Comparison of ENCODE assay signal across 15 cellular contexts in genomic region chr1:60169206-60169605, GRCh38.
DNase-seq lines count a peak whose midpoint lies in the region; ATAC-seq and TF ChIP-seq lines count a peak whose summit lies in the region.
"Had no signal": no experiment of that assay in that cellular context is flagged by ENCODE, and none has a peak within 500 bp of the region (broad histone marks: within the 10 kb centered on the region; RNA-seq: fewer than 3 reads in every experiment).

No MANE protein-coding gene starts in this region.

- TF ChIP-seq CTCF in astrocyte of the cerebellum (IDR thresholded peaks at IDR 0.05; ENCODE audit: low read depth, low read length, missing control alignments) (no peak), fibroblast of the aortic adventitia (IDR thresholded peaks at IDR 0.05; ENCODE audit: insufficient read depth, low read length) (no peak)

- H3K4me3 ChIP-seq in astrocyte of the cerebellum (ENCODE audit: low read depth, low read length) (no peak overlapping the region), fibroblast of the aortic adventitia (ENCODE audit: low read depth, low read length) (no peak overlapping the region)

- ATAC-seq in GM21529 (IDR thresholded peaks at IDR 0.05; ENCODE audit: unreplicated experiment) (no peak), HG02763 (IDR thresholded peaks at IDR 0.05; ENCODE audit: unreplicated experiment) (no peak)

- DNase-seq in GM03348 (ENCODE audit: low spot score): peak; percentile 28
- peak; percentile 27 for DNase-seq in astrocyte of the cerebellum (ENCODE audit: low read depth)
- peak; percentile 56 for DNase-seq in fibroblast of the aortic adventitia (ENCODE audit: low read depth)
- no peak for DNase-seq in GOT3 (lab: John Stamatoyannopoulos, UW)
- DNase-seq in NCI-H345 (lab: John Stamatoyannopoulos, UW): no peak
- DNase-seq: Caco-2, GF-D8, IMR-90, Kasumi-1, MV-4-11, NCI-H1436, NCI-H2081, NCI-H526 had no signal

- in situ Hi-C loops in astrocyte of the cerebellum (cut with HindIII; ENCODE audit: low sequenced_read_pairs): no loop called here

Comparison
In these comparisons a context has a peak if more than half of its experiments do, and no peak if none do; other contexts are left out.
1. DNase-seq: peak in GM03348 (single experiment), astrocyte of the cerebellum (single experiment) and fibroblast of the aortic adventitia (single experiment); none in GOT3 (single experiment) and NCI-H345 (single experiment).